In the genomic region with DNA sequence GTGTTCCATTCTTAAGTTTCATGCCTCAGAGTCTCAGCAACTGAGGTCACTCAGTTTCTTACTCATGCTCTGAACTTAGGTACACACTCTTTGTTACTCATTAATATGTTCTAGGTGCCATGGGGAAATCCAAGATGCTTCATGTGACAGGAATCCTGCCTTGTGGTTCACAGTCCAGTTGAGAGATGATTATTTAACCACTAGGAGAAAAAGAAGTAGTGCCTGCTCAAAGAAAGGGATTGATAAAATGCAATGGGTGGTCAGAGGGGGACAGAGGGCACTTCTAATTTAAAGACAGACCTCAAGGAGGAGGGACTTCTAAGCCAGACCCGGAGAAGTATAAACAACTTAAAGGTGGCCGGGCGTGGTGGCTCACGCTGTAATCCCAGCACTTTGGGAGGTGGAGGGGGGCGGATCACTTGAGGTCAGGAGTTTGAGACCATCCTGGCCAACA, we compare ENCODE assay signal across 8 cellular contexts.
A peak's percentile ranks its signal among the peaks of the same experiment; 100 is the strongest.
DNase-seq lines count a peak whose midpoint lies in the region; ATAC-seq and TF ChIP-seq lines count a peak whose summit lies in the region.

No MANE protein-coding gene starts in this region.

- H3K4me2 ChIP-seq in OCI-LY7 (ENCODE audit: low read length): no peak overlapping the region

- POLR2A ChIA-PET in HEK293 (lab: Yijun Ruan, JAX): interaction anchor here (1.1 to 1.6 kb wide), 3 partner anchors 40 to 76 kb away, joined by 4 to 5 read pairs (median 4); a partner anchor contains a TSS
- POLR2A ChIA-PET in OCI-LY7 (lab: Charles Lee): no interaction called here
- POLR2A ChIA-PET in CD8-positive, alpha-beta memory T cell (lab: Charles Lee): no interaction called here

- no peaks in the 10 kb centered on the region for H3K36me3 Mint-ChIP-seq in CD8-positive, alpha-beta memory T cell

- H3K27me3 Mint-ChIP-seq in CD8-positive, alpha-beta memory T cell: no peaks in the 10 kb centered on the region

- no TSS peak for BruUV-seq in OCI-LY7 (replicated peaks; lab: Mats Ljungman, UMichigan)

- peak; percentile 82 for ATAC-seq in GM18502 (IDR thresholded peaks at IDR 0.05; ENCODE audit: poor library complexity, unreplicated experiment)
- peak; percentile 58 for ATAC-seq in lung (ENCODE audit: insufficient read depth, low FRiP score)

- H3K27ac Mint-ChIP-seq in CD8-positive, alpha-beta memory T cell: no peak overlapping the region

- no peak overlapping the region for H2AFZ ChIP-seq in OCI-LY7 (ENCODE audit: low read length)

- H3K36me3 ChIP-seq in HEK293 (ENCODE audit: control insufficient read depth in 2 of 2, insufficient read depth in 1 of 2, low read length in 2 of 2) (no peaks in the 10 kb centered on the region), lung (ENCODE audit: control insufficient read depth in 2 of 2, insufficient read depth in 2 of 2, low read length in 2 of 2) (no peaks in the 10 kb centered on the region), OCI-LY7 (ENCODE audit: insufficient read depth, low read length) (no peaks in the 10 kb centered on the region)
- no peaks in the 10 kb centered on the region for H3K36me3 ChIP-seq in CD8-positive, alpha-beta memory T cell (ENCODE audit: insufficient read depth, low read length)

- no peak for TF ChIP-seq CTCF in HEK293 (tag by site-specific recombination; IDR thresholded peaks at IDR 0.05)
- no peak for TF ChIP-seq CTCF in lung (IDR thresholded peaks at IDR 0.05; ENCODE audit: control extremely low read depth, extremely low read depth)
- TF ChIP-seq CTCF in OCI-LY7 (conservative IDR thresholded peaks at IDR 0.05; ENCODE audit: low read length): no peak

- H3K27ac ChIP-seq in HEK293 (ENCODE audit: extremely low read depth, low read depth, low read length) (no peak overlapping the region), lung (ENCODE audit: low read depth in 1 of 2, low read length in 1 of 2) (no peak overlapping the region), OCI-LY7 (ENCODE audit: low read depth, low read length, poor library complexity, severe bottlenecking) (no peak overlapping the region)
- H3K27ac ChIP-seq in CD8-positive, alpha-beta memory T cell (ENCODE audit: low read depth, low read length): no peak overlapping the region

- WGBS in lung, 2 donors: 76 to 79% methylated on average over 5 of the region's 5 CpGs

- H3K79me2 ChIP-seq in OCI-LY7 (ENCODE audit: insufficient read depth, low read depth, low read length): no peaks in the 10 kb centered on the region

- H3K9me3 Mint-ChIP-seq in CD8-positive, alpha-beta memory T cell: no peaks in the 10 kb centered on the region

- H3K4me1 Mint-ChIP-seq in CD8-positive, alpha-beta memory T cell: no peaks in the 10 kb centered on the region

- CTCF ChIA-PET in HEK293 (lab: Yijun Ruan, JAX) (interaction anchor here (1.4 kb wide), 1 partner anchor 14 kb away, joined by 3 read pairs; no protein-coding TSS in a partner anchor), OCI-LY7 (lab: Charles Lee; ENCODE audit: unreplicated experiment) (no interaction called here)
- CTCF ChIA-PET in CD8-positive, alpha-beta memory T cell (lab: Charles Lee): no interaction called here

- intact Hi-C loops in OCI-LY7 (cut with micrococcal nuclease; ENCODE audit: unreplicated experiment): no loop called here

- H4K20me1 ChIP-seq in OCI-LY7 (ENCODE audit: insufficient read depth, low read length): no peaks in the 10 kb centered on the region

- H3K4me1 ChIP-seq in HEK293 (ENCODE audit: control insufficient read depth, insufficient read depth, low read length): peaks cover 11% of the 10 kb centered on the region
- peaks cover 0 to 2% of the 10 kb centered on the region in 2 donors for H3K4me1 ChIP-seq in lung (ENCODE audit: control insufficient read depth in 2 of 2, insufficient read depth in 2 of 2, low read length in 2 of 2)
- H3K4me1 ChIP-seq in OCI-LY7 (ENCODE audit: insufficient read depth, low read length, poor library complexity, severe bottlenecking): no peaks in the 10 kb centered on the region
- no peaks in the 10 kb centered on the region for H3K4me1 ChIP-seq in CD8-positive, alpha-beta memory T cell (ENCODE audit: insufficient read depth, low read length)

- H3K9me2 ChIP-seq in OCI-LY7 (ENCODE audit: insufficient read depth, low read length): no peaks in the 10 kb centered on the region

- no peaks in the 10 kb centered on the region for H3K9me3 ChIP-seq in HEK293 (ENCODE audit: control insufficient read depth, insufficient read depth, low read depth, low read length)
- no peaks in the 10 kb centered on the region for H3K9me3 ChIP-seq in lung (ENCODE audit: control insufficient read depth in 2 of 2, insufficient read depth in 1 of 2, low read length in 1 of 2)
- no peaks in the 10 kb centered on the region for H3K9me3 ChIP-seq in OCI-LY7 (ENCODE audit: low read length)
- no peaks in the 10 kb centered on the region for H3K9me3 ChIP-seq in CD8-positive, alpha-beta memory T cell (ENCODE audit: low read length)

- H3K4me3 ChIP-seq in HEK293 (ENCODE audit: low read depth, low read length): no peak overlapping the region
- H3K4me3 ChIP-seq in lung: no peak overlapping the region
- no peak overlapping the region for H3K4me3 ChIP-seq in OCI-LY7 (ENCODE audit: low read depth, low read length, poor library complexity, severe bottlenecking)
- no peak overlapping the region for H3K4me3 ChIP-seq in CD8-positive, alpha-beta memory T cell (ENCODE audit: low read length)

- H3K4me3 Mint-ChIP-seq in CD8-positive, alpha-beta memory T cell: no peak overlapping the region

- DNase-seq in RPMI7951 (ENCODE audit: low read depth) (peak; percentile 90), lung (ENCODE audit: low spot score) (no peak), OCI-LY7 (ENCODE audit: low spot score) (no peak), ecto neural progenitor cell (ENCODE audit: low spot score) (no peak)
- DNase-seq in stimulated activated CD4-positive, alpha-beta T cell treated with anti-CD3 and anti-CD28 coated beads, Interleukin-4, amount 100 ng/mL, for 24 hours: no peak
- no peak for DNase-seq in CD8-positive, alpha-beta memory T cell

- no peaks in the 10 kb centered on the region for H3K27me3 ChIP-seq in lung (ENCODE audit: control insufficient read depth, insufficient read depth)
- no peaks in the 10 kb centered on the region for H3K27me3 ChIP-seq in CD8-positive, alpha-beta memory T cell (ENCODE audit: insufficient read depth, low read length, poor library complexity, severe bottlenecking)

TF ChIP-seq in HEK293, 187 proteins besides CTCF, POLR2A, EP300 and RAD21:
- no peak for TF ChIP-seq ZBTB8A (tag by site-specific recombination; IDR thresholded peaks at IDR 0.05)
- no peak for TF ChIP-seq ZNF146 (tag by site-specific recombination; IDR thresholded peaks at IDR 0.05)
- TF ChIP-seq ZNF629 (tag by site-specific recombination; IDR thresholded peaks at IDR 0.05): 0 out of 2 replicates have a peak, but pooled peaks have one; percentile 34
